18 cellular contexts compared by ENCODE assay signal in genomic region chr2:240818293-240818542, GRCh38. TPM values are rescaled to one million over a fixed set of nuclear protein-coding genes. Genes with fewer than 3 reads are reported as not detected.
DNase-seq lines count a peak whose midpoint lies in the region; ATAC-seq and TF ChIP-seq lines count a peak whose summit lies in the region.
"Had no signal": no experiment of that assay in that cellular context is flagged by ENCODE, and none has a peak within 500 bp of the region (broad histone marks: within the 10 kb centered on the region; RNA-seq: fewer than 3 reads in every experiment).

No MANE protein-coding gene starts in this region.

- no peak for TF ChIP-seq RAD21 in neural cell (conservative IDR thresholded peaks at IDR 0.05)

- no peaks in the 10 kb centered on the region for H3K9me2 ChIP-seq in neural cell (ENCODE audit: insufficient read depth, low read length)

- H2AFZ ChIP-seq in neural cell (ENCODE audit: low read depth, low read length), result no peak overlapping the region

- peaks cover 3% of the 10 kb centered on the region for H4K20me1 ChIP-seq in neural cell (ENCODE audit: insufficient read depth)

- intact Hi-C loops in CD8-positive, alpha-beta T cell (cut with DNase I, micrococcal nuclease), result no loop called here

- POLR2A ChIA-PET in CD8-positive, alpha-beta T cell (lab: Charles Lee), result no interaction called here

- no peak overlapping the region for H3K4me3 ChIP-seq in CD8-positive, alpha-beta T cell (ENCODE audit: low read depth, low read length)
- peak overlapping the region; percentile 90 for H3K4me3 ChIP-seq in HUES64 (ENCODE audit: low read length)
- no peak overlapping the region for H3K4me3 ChIP-seq in endocrine pancreas (ENCODE audit: control insufficient read depth, insufficient read depth, low read length)
- H3K4me3 ChIP-seq in neural cell (ENCODE audit: low read length), result peak overlapping the region; percentile 96
- H3K4me3 ChIP-seq: MG63 had no signal

- H3K4me2 ChIP-seq in neural cell (ENCODE audit: low read length), result peak overlapping the region; percentile 91

- no peaks in the 10 kb centered on the region for H3K36me3 Mint-ChIP-seq in CD8-positive, alpha-beta T cell

- no peaks in the 10 kb centered on the region for H3K36me3 ChIP-seq in CD8-positive, alpha-beta T cell (ENCODE audit: insufficient read depth, low read length)
- H3K36me3 ChIP-seq in HUES64 (ENCODE audit: insufficient read depth, low read length), result peaks cover 9% of the 10 kb centered on the region
- H3K36me3 ChIP-seq in endocrine pancreas (ENCODE audit: control insufficient read depth, insufficient read depth, low read length), result peaks cover 6% of the 10 kb centered on the region
- no peaks in the 10 kb centered on the region for H3K36me3 ChIP-seq in neural cell (ENCODE audit: insufficient read depth, low read length)
- H3K36me3 ChIP-seq: left ventricle myocardium inferior, MG63, thoracic aorta had no signal

- peak overlapping the region; percentile 79 for H3K9ac ChIP-seq in HUES64 (ENCODE audit: low read depth, low read length)
- H3K9ac ChIP-seq in endocrine pancreas (ENCODE audit: control insufficient read depth, insufficient read depth, low read length), result peak overlapping the region; percentile 69
- peak overlapping the region; percentile 98 for H3K9ac ChIP-seq in neural cell (ENCODE audit: low read length)

- H3F3A ChIP-seq in neural cell (ENCODE audit: insufficient read depth, low read length, poor library complexity, severe bottlenecking), result peaks cover under 1% of the 10 kb centered on the region

- 78% methylated on average over 8 of the region's 8 CpGs for WGBS in HUES64

- DNase-seq in CD8-positive, alpha-beta T cell, result no peak
- DNase-seq in dedifferentiated amniotic fluid mesenchymal stem cell (ENCODE audit: extremely low spot score) (no peak), middle frontal gyrus (ENCODE audit: extremely low spot score, low spot score) (no peak)
- DNase-seq: activated CD4-positive, alpha-beta memory T cell treated with anti-CD3 and anti-CD28 coated beads, Interleukin-2, amount 10 ng/mL, durations not matched to agents 7 days and 5 days; activated effector memory CD4-positive, alpha-beta T cell treated with Interleukin-2 at 50 U/mL for 16 hours; central memory CD4-positive, alpha-beta T cell; DMS153; erythroblast; MG63; NCI-H2081 treated with DMSO at 0.1 percent for 48 hours; occipital lobe had no signal

- peaks cover 52% of the 10 kb centered on the region for H3K79me2 ChIP-seq in neural cell (replicated peaks; ENCODE audit: insufficient read depth, low read length)

- peak overlapping the region; percentile 57 for H3K4me3 Mint-ChIP-seq in CD8-positive, alpha-beta T cell
- H3K4me3 Mint-ChIP-seq: activated CD4-positive, alpha-beta memory T cell treated with anti-CD3 and anti-CD28 coated beads, Interleukin-2, amount 10 ng/mL, durations not matched to agents 7 days and 5 days had no signal

- H3K4me1 ChIP-seq in CD8-positive, alpha-beta T cell (ENCODE audit: insufficient read depth, low read length), result peaks cover 8% of the 10 kb centered on the region
- H3K4me1 ChIP-seq in HUES64 (ENCODE audit: insufficient read depth, low read length), result peaks cover 6% of the 10 kb centered on the region; the same call in 1 of the 2 replicates
- no peaks in the 10 kb centered on the region for H3K4me1 ChIP-seq in endocrine pancreas (ENCODE audit: control insufficient read depth, insufficient read depth, low read length)

- H3K27ac ChIP-seq in CD8-positive, alpha-beta T cell (ENCODE audit: low read depth, low read length), result no peak overlapping the region
- no peak overlapping the region for H3K27ac ChIP-seq in HUES64 (ENCODE audit: low read depth, low read length)
- H3K27ac ChIP-seq in neural cell (ENCODE audit: low read length), result peak overlapping the region; percentile 87
- H3K27ac ChIP-seq: left ventricle myocardium inferior, thoracic aorta had no signal

- ATAC-seq in CD8-positive, alpha-beta T cell, result no peak
- ATAC-seq in GM21526 (IDR thresholded peaks at IDR 0.05; ENCODE audit: low FRiP score, unreplicated experiment) (no peak), GM19455 (IDR thresholded peaks at IDR 0.05; ENCODE audit: unreplicated experiment) (no peak)

- H3K9me3 Mint-ChIP-seq in CD8-positive, alpha-beta T cell, result peaks cover 5% of the 10 kb centered on the region
- H3K9me3 Mint-ChIP-seq: activated CD4-positive, alpha-beta memory T cell treated with anti-CD3 and anti-CD28 coated beads, Interleukin-2, amount 10 ng/mL, durations not matched to agents 7 days and 5 days had no signal

- peaks cover 34% of the 10 kb centered on the region for H3K27me3 Mint-ChIP-seq in CD8-positive, alpha-beta T cell (ENCODE audit: low read depth)

- no peak for TF ChIP-seq CTCF in CD8-positive, alpha-beta T cell (IDR thresholded peaks at IDR 0.05)
- TF ChIP-seq CTCF in neural cell (IDR thresholded peaks at IDR 0.05; ENCODE audit: poor library complexity, severe bottlenecking), result no peak

- CTCF ChIA-PET in CD8-positive, alpha-beta T cell (lab: Charles Lee), result no interaction called here

- H3K9me3 ChIP-seq in CD8-positive, alpha-beta T cell (ENCODE audit: low read length), result no peaks in the 10 kb centered on the region
- H3K9me3 ChIP-seq in HUES64 (ENCODE audit: insufficient read depth, low read depth, low read length) (no peaks in the 10 kb centered on the region), endocrine pancreas (ENCODE audit: control insufficient read depth, low read length) (no peaks in the 10 kb centered on the region), neural cell (ENCODE audit: low read length) (peaks cover 12% of the 10 kb centered on the region)
- H3K9me3 ChIP-seq: thoracic aorta had no signal

- peaks cover 7% of the 10 kb centered on the region for H3K4me1 Mint-ChIP-seq in CD8-positive, alpha-beta T cell (ENCODE audit: low read depth)

- no peak for TF ChIP-seq EP300 in neural cell (conservative IDR thresholded peaks at IDR 0.05; ENCODE audit: poor library complexity, severe bottlenecking)

- no peak overlapping the region for H3K27ac Mint-ChIP-seq in CD8-positive, alpha-beta T cell
- H3K27ac Mint-ChIP-seq: activated CD4-positive, alpha-beta memory T cell treated with anti-CD3 and anti-CD28 coated beads, Interleukin-2, amount 10 ng/mL, durations not matched to agents 7 days and 5 days had no signal

- H3K27me3 ChIP-seq in CD8-positive, alpha-beta T cell (ENCODE audit: insufficient read depth, low read length), result peaks cover 20% of the 10 kb centered on the region
- H3K27me3 ChIP-seq in HUES64 (ENCODE audit: insufficient read depth, low read length) (peaks cover 33% of the 10 kb centered on the region), endocrine pancreas (ENCODE audit: control insufficient read depth, insufficient read depth, low read length) (no peaks in the 10 kb centered on the region), neural cell (ENCODE audit: insufficient read depth, low read depth, low read length) (no peaks in the 10 kb centered on the region)

TF ChIP-seq in neural cell, 6 proteins besides CTCF, POLR2A, EP300 and RAD21:
- no peak for TF ChIP-seq REST (IDR thresholded peaks at IDR 0.05; ENCODE audit: borderline replicate concordance)
- TF ChIP-seq EZH2 (IDR thresholded peaks at IDR 0.05; ENCODE audit: borderline replicate concordance, insufficient read depth, low read length, poor library complexity, severe bottlenecking), result no peak
- no peak for TF ChIP-seq TAF1 (IDR thresholded peaks at IDR 0.05; ENCODE audit: low read depth)
- no peak for TF ChIP-seq POLR2AphosphoS5 (IDR thresholded peaks at IDR 0.05)
- TF ChIP-seq MXI1 (conservative IDR thresholded peaks at IDR 0.05; ENCODE audit: poor library complexity, severe bottlenecking), result no peak
- no peak for TF ChIP-seq SMC3 (conservative IDR thresholded peaks at IDR 0.05; ENCODE audit: poor library complexity)
TF ChIP-seq in neural cell: peak in this region for 0.

RNA-seq across cellular contexts. Expression of gene KIF1A, which starts 1.8 kb away (rescaled TPM):
- total RNA-seq in CD8-positive, alpha-beta T cell, result not detected
- 46.4 TPM for polyA plus RNA-seq in HUES64 (2013, experiment 1 of 2)
- 46.2 TPM for polyA plus RNA-seq in HUES64 (2013, experiment 2 of 2)
- polyA plus RNA-seq in neural cell, result 63.4 and 89.2 TPM in 2 replicates
- polyA minus RNA-seq in neural cell, result 279 and 320 TPM in 2 replicates

RNA-seq across cellular contexts. Expression of gene AGXT, which starts 50.4 kb away (rescaled TPM):
- not detected for total RNA-seq in CD8-positive, alpha-beta T cell
- polyA plus RNA-seq in HUES64 (2013, experiment 1 of 2), result not detected
- not detected for polyA plus RNA-seq in HUES64 (2013, experiment 2 of 2)
- not detected in 2 replicates for polyA plus RNA-seq in neural cell
- polyA minus RNA-seq in neural cell, result not detected in 2 replicates
- total RNA-seq: activated CD4-positive, alpha-beta memory T cell treated with anti-CD3 and anti-CD28 coated beads, Interleukin-2, amount 10 ng/mL, durations not matched to agents 7 days and 5 days; left ventricle myocardium inferior; occipital lobe; thoracic aorta had no signal

Comparison
In these comparisons a context has a peak if more than half of its experiments do, and no peak if none do; other contexts are left out.
1. H3K4me3 ChIP-seq: peak in HUES64 (single experiment) and neural cell (single experiment); none in CD8-positive, alpha-beta T cell (single experiment) and endocrine pancreas (single experiment).
2. Peak in every context shown above with its lines, with median percentiles within 50 percentile points of each other: H3K9ac ChIP-seq.